33 cellular contexts compared by ENCODE assay signal in genomic region chr10:99520804-99521473, GRCh38. TPM values are rescaled to one million over a fixed set of nuclear protein-coding genes. Genes with fewer than 3 reads are reported as not detected.
A peak's percentile ranks its signal among the peaks of the same experiment; 100 is the strongest.
DNase-seq lines count a peak whose midpoint lies in the region; ATAC-seq and TF ChIP-seq lines count a peak whose summit lies in the region.
"Had no signal": no experiment of that assay in that cellular context is flagged by ENCODE, and none has a peak within 500 bp of the region (broad histone marks: within the 10 kb centered on the region; RNA-seq: fewer than 3 reads in every experiment).

No MANE protein-coding gene starts in this region.

- H3K9ac ChIP-seq in HUES6 (ENCODE audit: low read length): no peak overlapping the region
- H3K9ac ChIP-seq in endodermal cell (ENCODE audit: extremely low read depth, low read length, poor library complexity, severe bottlenecking): no peak overlapping the region
- H3K9ac ChIP-seq: BLaER1 had no signal

- H3K4me3 Mint-ChIP-seq in endodermal cell (peak overlapping the region; percentile 57), nephron progenitor cell (peak overlapping the region; percentile 65)
- no peak overlapping the region for H3K4me3 Mint-ChIP-seq in stimulated activated naive B cell treated with anti-CD40 and anti-IgM and Interleukin-4, amounts not matched to agents 10 μg/mL and 1 μg/mL and 100 μg/mL, for 72 hours
- H3K4me3 Mint-ChIP-seq in activated CD4-positive, alpha-beta memory T cell treated with anti-CD3 and anti-CD28 coated beads for 36 hours: no peak overlapping the region
- no peak overlapping the region for H3K4me3 Mint-ChIP-seq in natural killer cell treated with Interleukin-12 subunit alpha and Interleukin-12 subunit beta and Interleukin-15 and Interleukin-18, amount 100 ng/mL, for 72 hours
- H3K4me3 Mint-ChIP-seq: activated CD8-positive, alpha-beta T cell treated with anti-CD3 and anti-CD28 coated beads, Interleukin-2, amount 10 ng/mL, durations not matched to agents 7 days and 5 days; activated naive CD4-positive, alpha-beta T cell treated with anti-CD3 and anti-CD28 coated beads, Interleukin-2, amount 50 U/mL, for 24 hours; activated T-helper 17 cell treated with anti-CD3 and anti-CD28 coated beads, Interleukin-2, amount 50 U/mL, for 72 hours had no signal

- POLR2A ChIA-PET in activated CD4-positive, alpha-beta memory T cell treated with anti-CD3 and anti-CD28 coated beads for 36 hours (lab: Charles Lee): no interaction called here

- CTCF ChIA-PET in activated CD4-positive, alpha-beta memory T cell treated with anti-CD3 and anti-CD28 coated beads for 36 hours (lab: Charles Lee): no interaction called here

- H3K4me1 Mint-ChIP-seq in endodermal cell (peaks cover 47% of the 10 kb centered on the region), nephron progenitor cell (peaks cover 53% of the 10 kb centered on the region)
- peaks cover 8 to 20% of the 10 kb centered on the region in 2 donors for H3K4me1 Mint-ChIP-seq in stimulated activated naive B cell treated with anti-CD40 and anti-IgM and Interleukin-4, amounts not matched to agents 10 μg/mL and 1 μg/mL and 100 μg/mL, for 72 hours
- H3K4me1 Mint-ChIP-seq in activated CD4-positive, alpha-beta memory T cell treated with anti-CD3 and anti-CD28 coated beads for 36 hours (ENCODE audit: low read depth): no peaks in the 10 kb centered on the region
- H3K4me1 Mint-ChIP-seq in natural killer cell treated with Interleukin-12 subunit alpha and Interleukin-12 subunit beta and Interleukin-15 and Interleukin-18, amount 100 ng/mL, for 72 hours (ENCODE audit: low read depth in 2 of 2): peaks cover 7 to 8% of the 10 kb centered on the region in 2 donors

- TF ChIP-seq CTCF in endodermal cell (conservative IDR thresholded peaks at IDR 0.05) (no peak), nephron progenitor cell (IDR thresholded peaks at IDR 0.05) (no peak)

- H3K9me3 Mint-ChIP-seq in endodermal cell (no peaks in the 10 kb centered on the region), nephron progenitor cell (peaks cover 4% of the 10 kb centered on the region)
- H3K9me3 Mint-ChIP-seq in stimulated activated naive B cell treated with anti-CD40 and anti-IgM and Interleukin-4, amounts not matched to agents 10 μg/mL and 1 μg/mL and 100 μg/mL, for 72 hours: no peaks in the 10 kb centered on the region
- no peaks in the 10 kb centered on the region for H3K9me3 Mint-ChIP-seq in activated CD4-positive, alpha-beta memory T cell treated with anti-CD3 and anti-CD28 coated beads for 36 hours
- no peaks in the 10 kb centered on the region for H3K9me3 Mint-ChIP-seq in natural killer cell treated with Interleukin-12 subunit alpha and Interleukin-12 subunit beta and Interleukin-15 and Interleukin-18, amount 100 ng/mL, for 72 hours
- H3K9me3 Mint-ChIP-seq: activated naive CD4-positive, alpha-beta T cell treated with anti-CD3 and anti-CD28 coated beads, Interleukin-2, amount 50 U/mL, for 24 hours; activated T-helper 17 cell treated with anti-CD3 and anti-CD28 coated beads, Interleukin-2, amount 50 U/mL, for 72 hours had no signal

- H3K36me3 ChIP-seq in HUES6 (ENCODE audit: control insufficient read depth, insufficient read depth, low read length) (no peaks in the 10 kb centered on the region), endodermal cell (ENCODE audit: control insufficient read depth, insufficient read depth, low read length) (no peaks in the 10 kb centered on the region)
- H3K36me3 ChIP-seq: BLaER1, brain microvascular endothelial cell, gastrocnemius medialis, HAP-1, lower lobe of right lung, upper lobe of left lung had no signal

- H3K27ac ChIP-seq in HUES6 (ENCODE audit: low read depth, low read length): no peak overlapping the region
- H3K27ac ChIP-seq in endodermal cell (ENCODE audit: low read depth, low read length): no peak overlapping the region
- H3K27ac ChIP-seq: BLaER1, brain microvascular endothelial cell, gastrocnemius medialis, lower lobe of right lung, upper lobe of left lung had no signal

- peaks cover 100% of the 10 kb centered on the region for H3K27me3 ChIP-seq in HUES6 (ENCODE audit: control insufficient read depth, insufficient read depth, low read length)
- peaks cover 100% of the 10 kb centered on the region for H3K27me3 ChIP-seq in endodermal cell (ENCODE audit: control insufficient read depth, insufficient read depth, low read length, poor library complexity, severe bottlenecking)

- WGBS in endodermal cell (ENCODE audit: insufficient coverage in 1 of 2, insufficient read length in 1 of 2), 2 experiments: 12 to 15% methylated on average over 16 to 22 of the region's 22 CpGs

- no peak for DNase-seq in endodermal cell
- no peak for DNase-seq in nephron progenitor cell
- no peak for DNase-seq in stimulated activated naive B cell treated with anti-CD40 and anti-IgM and Interleukin-4, amounts not matched to agents 10 μg/mL and 1 μg/mL and 100 μg/mL, for 72 hours
- DNase-seq in activated CD4-positive, alpha-beta memory T cell treated with anti-CD3 and anti-CD28 coated beads for 36 hours: no peak
- no peak for DNase-seq in ureter (ENCODE audit: low spot score)
- DNase-seq in natural killer cell treated with Interleukin-12 subunit alpha and Interleukin-12 subunit beta and Interleukin-15 and Interleukin-18, amount 100 ng/mL, for 72 hours (ENCODE audit: low spot score): no peak
- DNase-seq: activated CD4-positive, CD25-positive, alpha-beta regulatory T cell treated with anti-CD3 and anti-CD28 coated beads, Interleukin-2, amount 50 U/mL, for 72 hours; activated CD8-positive, alpha-beta T cell treated with anti-CD3 and anti-CD28 coated beads, Interleukin-2, amount 10 ng/mL, durations not matched to agents 7 days and 5 days; amniotic stem cell; brain microvascular endothelial cell; DMS79; gastrocnemius medialis; GF-D8; IMR-90; lower lobe of right lung; NCI-H146; NCI-H748 treated with DMSO at 0.1 percent for 48 hours; SHP77 treated with DMSO at 0.1 percent for 48 hours; stimulated activated CD4-positive, alpha-beta T cell treated with anti-CD3 and anti-CD28 coated beads, Interleukin-15, amount 100 ng/mL, for 24 hours; stimulated activated CD4-positive, alpha-beta T cell treated with anti-CD3 and anti-CD28 coated beads, Interleukin-4, amount 100 ng/mL, for 4 hours; T-helper 2 cell had no signal

- no peak for ATAC-seq in stimulated activated naive B cell treated with anti-CD40 and anti-IgM and Interleukin-4, amounts not matched to agents 10 μg/mL and 1 μg/mL and 100 μg/mL, for 72 hours (replicated peaks)
- no peak for ATAC-seq in GM18498 (IDR thresholded peaks at IDR 0.05; ENCODE audit: unreplicated experiment)
- no peak for ATAC-seq in natural killer cell treated with Interleukin-12 subunit alpha and Interleukin-12 subunit beta and Interleukin-15 and Interleukin-18, amount 100 ng/mL, for 72 hours
- ATAC-seq: activated CD8-positive, alpha-beta T cell treated with anti-CD3 and anti-CD28 coated beads, Interleukin-2, amount 10 ng/mL, durations not matched to agents 7 days and 5 days; activated T-helper 17 cell treated with anti-CD3 and anti-CD28 coated beads, Interleukin-2, amount 50 U/mL, for 72 hours; gastrocnemius medialis; lower lobe of right lung had no signal

- no peaks in the 10 kb centered on the region for H3K9me3 ChIP-seq in HUES6 (ENCODE audit: control insufficient read depth, insufficient read depth, low read depth, low read length)
- H3K9me3 ChIP-seq in endodermal cell (ENCODE audit: control insufficient read depth, low read length): no peaks in the 10 kb centered on the region
- H3K9me3 ChIP-seq: gastrocnemius medialis, HAP-1, lower lobe of right lung had no signal

- H3K36me3 Mint-ChIP-seq in endodermal cell (ENCODE audit: low read depth) (no peaks in the 10 kb centered on the region), nephron progenitor cell (ENCODE audit: low read depth) (no peaks in the 10 kb centered on the region)
- H3K36me3 Mint-ChIP-seq in stimulated activated naive B cell treated with anti-CD40 and anti-IgM and Interleukin-4, amounts not matched to agents 10 μg/mL and 1 μg/mL and 100 μg/mL, for 72 hours: no peaks in the 10 kb centered on the region
- no peaks in the 10 kb centered on the region for H3K36me3 Mint-ChIP-seq in activated CD4-positive, alpha-beta memory T cell treated with anti-CD3 and anti-CD28 coated beads for 36 hours
- no peaks in the 10 kb centered on the region for H3K36me3 Mint-ChIP-seq in natural killer cell treated with Interleukin-12 subunit alpha and Interleukin-12 subunit beta and Interleukin-15 and Interleukin-18, amount 100 ng/mL, for 72 hours
- H3K36me3 Mint-ChIP-seq: activated naive CD4-positive, alpha-beta T cell treated with anti-CD3 and anti-CD28 coated beads, Interleukin-2, amount 50 U/mL, for 24 hours had no signal

- H3K4me1 ChIP-seq in HUES6 (ENCODE audit: control insufficient read depth, insufficient read depth, low read length): peaks cover 49% of the 10 kb centered on the region
- peaks cover 18% of the 10 kb centered on the region for H3K4me1 ChIP-seq in endodermal cell (ENCODE audit: control insufficient read depth, insufficient read depth, low read length)
- H3K4me1 ChIP-seq: BLaER1 had no signal

- H3K27me3 Mint-ChIP-seq in endodermal cell (ENCODE audit: insufficient read depth) (peaks cover 96% of the 10 kb centered on the region), nephron progenitor cell (ENCODE audit: low read depth, poor library complexity) (peaks cover 100% of the 10 kb centered on the region)
- H3K27me3 Mint-ChIP-seq in stimulated activated naive B cell treated with anti-CD40 and anti-IgM and Interleukin-4, amounts not matched to agents 10 μg/mL and 1 μg/mL and 100 μg/mL, for 72 hours: peaks cover 58 to 80% of the 10 kb centered on the region in 2 donors
- peaks cover 66% of the 10 kb centered on the region for H3K27me3 Mint-ChIP-seq in activated CD4-positive, alpha-beta memory T cell treated with anti-CD3 and anti-CD28 coated beads for 36 hours
- H3K27me3 Mint-ChIP-seq in natural killer cell treated with Interleukin-12 subunit alpha and Interleukin-12 subunit beta and Interleukin-15 and Interleukin-18, amount 100 ng/mL, for 72 hours: peaks cover 36 to 54% of the 10 kb centered on the region in 2 donors

- H3K27ac Mint-ChIP-seq in endodermal cell: peak overlapping the region; percentile 80
- H3K27ac Mint-ChIP-seq in nephron progenitor cell: no peak overlapping the region
- peak overlapping the region; percentile 31 for H3K27ac Mint-ChIP-seq in stimulated activated naive B cell treated with anti-CD40 and anti-IgM and Interleukin-4, amounts not matched to agents 10 μg/mL and 1 μg/mL and 100 μg/mL, for 72 hours
- no peak overlapping the region for H3K27ac Mint-ChIP-seq in activated CD4-positive, alpha-beta memory T cell treated with anti-CD3 and anti-CD28 coated beads for 36 hours
- H3K27ac Mint-ChIP-seq in natural killer cell treated with Interleukin-12 subunit alpha and Interleukin-12 subunit beta and Interleukin-15 and Interleukin-18, amount 100 ng/mL, for 72 hours: no peak overlapping the region
- H3K27ac Mint-ChIP-seq: activated CD8-positive, alpha-beta T cell treated with anti-CD3 and anti-CD28 coated beads, Interleukin-2, amount 10 ng/mL, durations not matched to agents 7 days and 5 days; activated naive CD4-positive, alpha-beta T cell treated with anti-CD3 and anti-CD28 coated beads, Interleukin-2, amount 50 U/mL, for 24 hours; activated T-helper 17 cell treated with anti-CD3 and anti-CD28 coated beads, Interleukin-2, amount 50 U/mL, for 72 hours had no signal

- H3K4me3 ChIP-seq in HUES6 (ENCODE audit: low read depth, low read length) (peak overlapping the region; percentile 75), endodermal cell (ENCODE audit: low read length) (peak overlapping the region; percentile 21)
- H3K4me3 ChIP-seq: BLaER1, lower lobe of right lung, upper lobe of left lung had no signal

- intact Hi-C loops in activated CD4-positive, alpha-beta memory T cell treated with anti-CD3 and anti-CD28 coated beads for 36 hours (cut with micrococcal nuclease): no loop called here

RNA-seq across cellular contexts. Expression of gene NKX2-3, which starts 11.8 kb away (rescaled TPM):
- total RNA-seq in endodermal cell (not detected), ureter (not detected)
- not detected for polyA plus RNA-seq in endodermal cell (2013, experiment 1 of 2)
- polyA plus RNA-seq in endodermal cell (2013, experiment 2 of 2): not detected
- not detected for total RNA-seq in activated CD4-positive, alpha-beta memory T cell treated with anti-CD3 and anti-CD28 coated beads for 36 hours
- not detected for total RNA-seq in natural killer cell treated with Interleukin-12 subunit alpha and Interleukin-12 subunit beta and Interleukin-15 and Interleukin-18, amount 100 ng/mL, for 72 hours
- total RNA-seq: activated CD8-positive, alpha-beta T cell treated with anti-CD3 and anti-CD28 coated beads, Interleukin-2, amount 10 ng/mL, durations not matched to agents 7 days and 5 days; activated T-helper 17 cell treated with anti-CD3 and anti-CD28 coated beads, Interleukin-2, amount 50 U/mL, for 72 hours; cerebellum; fibroblast of lung; gastrocnemius medialis; IMR-90; lower lobe of right lung; mononuclear cell; posterior vena cava had no signal
- polyA plus RNA-seq: AG04450, fibroblast of lung, IMR-90 had no signal

Comparison
In these comparisons a context has a peak if more than half of its experiments do, and no peak if none do; other contexts are left out.
1. H3K27ac Mint-ChIP-seq: peak in endodermal cell (single experiment) and stimulated activated naive B cell treated with anti-CD40 and anti-IgM and Interleukin-4, amounts not matched to agents 10 μg/mL and 1 μg/mL and 100 μg/mL, for 72 hours (single experiment); none in nephron progenitor cell (single experiment), activated CD4-positive, alpha-beta memory T cell treated with anti-CD3 and anti-CD28 coated beads for 36 hours (single experiment) and natural killer cell treated with Interleukin-12 subunit alpha and Interleukin-12 subunit beta and Interleukin-15 and Interleukin-18, amount 100 ng/mL, for 72 hours (0 of 2).
2. H3K4me3 Mint-ChIP-seq: peak in endodermal cell (single experiment) and nephron progenitor cell (single experiment); none in stimulated activated naive B cell treated with anti-CD40 and anti-IgM and Interleukin-4, amounts not matched to agents 10 μg/mL and 1 μg/mL and 100 μg/mL, for 72 hours (0 of 2), activated CD4-positive, alpha-beta memory T cell treated with anti-CD3 and anti-CD28 coated beads for 36 hours (single experiment) and natural killer cell treated with Interleukin-12 subunit alpha and Interleukin-12 subunit beta and Interleukin-15 and Interleukin-18, amount 100 ng/mL, for 72 hours (single experiment).